ENCODE assay signal across 1 cellular context in the genomic region with DNA sequence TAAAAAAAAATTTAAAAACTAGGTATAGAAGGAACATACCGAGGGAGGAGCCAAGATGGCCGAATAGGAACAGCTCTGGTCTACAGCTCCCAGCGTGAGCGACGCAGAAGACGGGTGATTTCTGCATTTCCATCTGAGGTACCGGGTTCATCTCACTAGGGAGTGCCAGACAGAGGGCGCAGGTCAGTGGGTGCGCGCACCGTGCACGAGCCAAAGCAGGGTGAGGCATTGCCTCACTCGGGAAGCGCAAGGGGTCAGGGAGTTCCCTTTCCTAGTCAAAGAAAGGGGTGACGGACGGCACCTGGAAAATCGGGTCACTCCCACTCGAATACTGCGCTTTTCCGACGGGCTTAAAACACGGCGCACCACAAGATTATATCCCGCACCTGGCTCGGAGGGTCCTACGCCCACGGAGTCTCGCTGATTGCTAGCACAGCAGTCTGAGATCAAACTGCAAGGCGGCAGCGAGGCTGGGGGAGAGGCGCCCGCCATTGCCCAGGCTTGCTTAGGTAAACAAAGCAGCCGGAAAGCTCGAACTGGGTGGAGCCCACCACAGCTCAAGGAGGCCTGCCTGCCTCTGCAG.
TF ChIP-seq lines count a peak whose summit lies in the region.
"Not testable (repeated sequence)": the region's sequence is repeated elsewhere in the genome, so short reads cannot be mapped to it uniquely, and the experiment has no call there.

No MANE protein-coding gene starts in this region.

TF ChIP-seq in HepG2, 621 proteins besides CTCF, POLR2A, EP300 and RAD21:
- TF ChIP-seq, protein P1, sequence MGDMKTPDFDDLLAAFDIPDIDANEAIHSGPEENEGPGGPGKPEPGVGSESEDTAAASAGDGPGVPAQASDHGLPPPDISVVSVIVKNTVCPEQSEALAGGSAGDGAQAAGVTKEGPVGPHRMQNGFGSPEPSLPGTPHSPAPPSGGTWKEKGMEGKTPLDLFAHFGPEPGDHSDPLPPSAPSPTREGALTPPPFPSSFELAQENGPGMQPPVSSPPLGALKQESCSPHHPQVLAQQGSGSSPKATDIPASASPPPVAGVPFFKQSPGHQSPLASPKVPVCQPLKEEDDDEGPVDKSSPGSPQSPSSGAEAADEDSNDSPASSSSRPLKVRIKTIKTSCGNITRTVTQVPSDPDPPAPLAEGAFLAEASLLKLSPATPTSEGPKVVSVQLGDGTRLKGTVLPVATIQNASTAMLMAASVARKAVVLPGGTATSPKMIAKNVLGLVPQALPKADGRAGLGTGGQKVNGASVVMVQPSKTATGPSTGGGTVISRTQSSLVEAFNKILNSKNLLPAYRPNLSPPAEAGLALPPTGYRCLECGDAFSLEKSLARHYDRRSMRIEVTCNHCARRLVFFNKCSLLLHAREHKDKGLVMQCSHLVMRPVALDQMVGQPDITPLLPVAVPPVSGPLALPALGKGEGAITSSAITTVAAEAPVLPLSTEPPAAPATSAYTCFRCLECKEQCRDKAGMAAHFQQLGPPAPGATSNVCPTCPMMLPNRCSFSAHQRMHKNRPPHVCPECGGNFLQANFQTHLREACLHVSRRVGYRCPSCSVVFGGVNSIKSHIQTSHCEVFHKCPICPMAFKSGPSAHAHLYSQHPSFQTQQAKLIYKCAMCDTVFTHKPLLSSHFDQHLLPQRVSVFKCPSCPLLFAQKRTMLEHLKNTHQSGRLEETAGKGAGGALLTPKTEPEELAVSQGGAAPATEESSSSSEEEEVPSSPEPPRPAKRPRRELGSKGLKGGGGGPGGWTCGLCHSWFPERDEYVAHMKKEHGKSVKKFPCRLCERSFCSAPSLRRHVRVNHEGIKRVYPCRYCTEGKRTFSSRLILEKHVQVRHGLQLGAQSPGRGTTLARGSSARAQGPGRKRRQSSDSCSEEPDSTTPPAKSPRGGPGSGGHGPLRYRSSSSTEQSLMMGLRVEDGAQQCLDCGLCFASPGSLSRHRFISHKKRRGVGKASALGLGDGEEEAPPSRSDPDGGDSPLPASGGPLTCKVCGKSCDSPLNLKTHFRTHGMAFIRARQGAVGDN (CRISPR knock-in tag; IDR thresholded peaks at IDR 0.05): peak; percentile 29; the same call in 1 of the 2 replicates
- TF ChIP-seq THAP11 (CRISPR knock-in tag; IDR thresholded peaks at IDR 0.05): 0 out of 2 replicates have a peak, but pooled peaks have one; percentile 20
- TF ChIP-seq SAP130 (CRISPR knock-in tag; IDR thresholded peaks at IDR 0.05; ENCODE audit: low read depth): peak; percentile 23; the same call in 1 of the 2 replicates
- TF ChIP-seq NR2C2 (CRISPR knock-in tag; IDR thresholded peaks at IDR 0.05; ENCODE audit: borderline replicate concordance): peak; percentile 31; the same call in 1 of the 2 replicates
- TF ChIP-seq CEBPG (CRISPR knock-in tag; IDR thresholded peaks at IDR 0.05): peak; percentile 51
- peak; percentile 83; the same call in 1 of the 2 replicates for TF ChIP-seq ZSCAN22 (CRISPR knock-in tag; IDR thresholded peaks at IDR 0.05)
- TF ChIP-seq PHF8 (CRISPR knock-in tag; IDR thresholded peaks at IDR 0.05): peak; percentile 50
- TF ChIP-seq, protein P2, sequence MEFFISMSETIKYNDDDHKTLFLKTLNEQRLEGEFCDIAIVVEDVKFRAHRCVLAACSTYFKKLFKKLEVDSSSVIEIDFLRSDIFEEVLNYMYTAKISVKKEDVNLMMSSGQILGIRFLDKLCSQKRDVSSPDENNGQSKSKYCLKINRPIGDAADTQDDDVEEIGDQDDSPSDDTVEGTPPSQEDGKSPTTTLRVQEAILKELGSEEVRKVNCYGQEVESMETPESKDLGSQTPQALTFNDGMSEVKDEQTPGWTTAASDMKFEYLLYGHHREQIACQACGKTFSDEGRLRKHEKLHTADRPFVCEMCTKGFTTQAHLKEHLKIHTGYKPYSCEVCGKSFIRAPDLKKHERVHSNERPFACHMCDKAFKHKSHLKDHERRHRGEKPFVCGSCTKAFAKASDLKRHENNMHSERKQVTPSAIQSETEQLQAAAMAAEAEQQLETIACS (CRISPR knock-in tag; IDR thresholded peaks at IDR 0.05): peak; percentile 91
- peak; percentile 48; the same call in 1 of the 2 replicates for TF ChIP-seq KDM2A (CRISPR knock-in tag; IDR thresholded peaks at IDR 0.05; ENCODE audit: borderline replicate concordance, low read depth)
- peak; percentile 47 for TF ChIP-seq FOXA3 (CRISPR knock-in tag; IDR thresholded peaks at IDR 0.05)
- TF ChIP-seq DMAP1 (CRISPR knock-in tag; IDR thresholded peaks at IDR 0.05): 0 out of 2 replicates have a peak, but pooled peaks have one; percentile 43
- not testable (repeated sequence) for TF ChIP-seq FOXA1 (IDR thresholded peaks at IDR 0.05)
- peak; percentile 61 for TF ChIP-seq FOXA1 (CRISPR knock-in tag; IDR thresholded peaks at IDR 0.05)
- TF ChIP-seq HOXA3 (CRISPR knock-in tag; IDR thresholded peaks at IDR 0.05): peak; percentile 31; the same call in 1 of the 2 replicates
- TF ChIP-seq TAF1 (CRISPR knock-in tag; IDR thresholded peaks at IDR 0.05): peak; percentile 62
- 0 out of 2 replicates have a peak, but pooled peaks have one; percentile 6 for TF ChIP-seq RARA (CRISPR knock-in tag; IDR thresholded peaks at IDR 0.05)
- TF ChIP-seq, protein P3, sequence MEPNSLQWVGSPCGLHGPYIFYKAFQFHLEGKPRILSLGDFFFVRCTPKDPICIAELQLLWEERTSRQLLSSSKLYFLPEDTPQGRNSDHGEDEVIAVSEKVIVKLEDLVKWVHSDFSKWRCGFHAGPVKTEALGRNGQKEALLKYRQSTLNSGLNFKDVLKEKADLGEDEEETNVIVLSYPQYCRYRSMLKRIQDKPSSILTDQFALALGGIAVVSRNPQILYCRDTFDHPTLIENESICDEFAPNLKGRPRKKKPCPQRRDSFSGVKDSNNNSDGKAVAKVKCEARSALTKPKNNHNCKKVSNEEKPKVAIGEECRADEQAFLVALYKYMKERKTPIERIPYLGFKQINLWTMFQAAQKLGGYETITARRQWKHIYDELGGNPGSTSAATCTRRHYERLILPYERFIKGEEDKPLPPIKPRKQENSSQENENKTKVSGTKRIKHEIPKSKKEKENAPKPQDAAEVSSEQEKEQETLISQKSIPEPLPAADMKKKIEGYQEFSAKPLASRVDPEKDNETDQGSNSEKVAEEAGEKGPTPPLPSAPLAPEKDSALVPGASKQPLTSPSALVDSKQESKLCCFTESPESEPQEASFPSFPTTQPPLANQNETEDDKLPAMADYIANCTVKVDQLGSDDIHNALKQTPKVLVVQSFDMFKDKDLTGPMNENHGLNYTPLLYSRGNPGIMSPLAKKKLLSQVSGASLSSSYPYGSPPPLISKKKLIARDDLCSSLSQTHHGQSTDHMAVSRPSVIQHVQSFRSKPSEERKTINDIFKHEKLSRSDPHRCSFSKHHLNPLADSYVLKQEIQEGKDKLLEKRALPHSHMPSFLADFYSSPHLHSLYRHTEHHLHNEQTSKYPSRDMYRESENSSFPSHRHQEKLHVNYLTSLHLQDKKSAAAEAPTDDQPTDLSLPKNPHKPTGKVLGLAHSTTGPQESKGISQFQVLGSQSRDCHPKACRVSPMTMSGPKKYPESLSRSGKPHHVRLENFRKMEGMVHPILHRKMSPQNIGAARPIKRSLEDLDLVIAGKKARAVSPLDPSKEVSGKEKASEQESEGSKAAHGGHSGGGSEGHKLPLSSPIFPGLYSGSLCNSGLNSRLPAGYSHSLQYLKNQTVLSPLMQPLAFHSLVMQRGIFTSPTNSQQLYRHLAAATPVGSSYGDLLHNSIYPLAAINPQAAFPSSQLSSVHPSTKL (CRISPR knock-in tag; IDR thresholded peaks at IDR 0.05): peak; percentile 44; the same call in 1 of the 2 replicates
- peak; percentile 42; the same call in 1 of the 2 replicates for TF ChIP-seq KMT2B (CRISPR knock-in tag; IDR thresholded peaks at IDR 0.05)
- TF ChIP-seq YY1 (IDR thresholded peaks at IDR 0.05; ENCODE audit: insufficient read depth, insufficient replicate concordance, low read depth, low read length): peak; percentile 4
- TF ChIP-seq, protein P4, sequence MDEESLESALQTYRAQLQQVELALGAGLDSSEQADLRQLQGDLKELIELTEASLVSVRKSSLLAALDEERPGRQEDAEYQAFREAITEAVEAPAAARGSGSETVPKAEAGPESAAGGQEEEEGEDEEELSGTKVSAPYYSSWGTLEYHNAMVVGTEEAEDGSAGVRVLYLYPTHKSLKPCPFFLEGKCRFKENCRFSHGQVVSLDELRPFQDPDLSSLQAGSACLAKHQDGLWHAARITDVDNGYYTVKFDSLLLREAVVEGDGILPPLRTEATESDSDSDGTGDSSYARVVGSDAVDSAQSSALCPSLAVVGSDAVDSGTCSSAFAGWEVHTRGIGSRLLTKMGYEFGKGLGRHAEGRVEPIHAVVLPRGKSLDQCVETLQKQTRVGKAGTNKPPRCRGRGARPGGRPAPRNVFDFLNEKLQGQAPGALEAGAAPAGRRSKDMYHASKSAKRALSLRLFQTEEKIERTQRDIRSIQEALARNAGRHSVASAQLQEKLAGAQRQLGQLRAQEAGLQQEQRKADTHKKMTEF (CRISPR knock-in tag; IDR thresholded peaks at IDR 0.05): peak; percentile 31; the same call in 1 of the 2 replicates
- peak in 1 of 2 experiments; percentile 48; a peak in 1 of 4 replicates for TF ChIP-seq NR2F1 (CRISPR knock-in tag; IDR thresholded peaks at IDR 0.05)
